ENCODE assay signal across 12 cellular contexts in the genomic region with DNA sequence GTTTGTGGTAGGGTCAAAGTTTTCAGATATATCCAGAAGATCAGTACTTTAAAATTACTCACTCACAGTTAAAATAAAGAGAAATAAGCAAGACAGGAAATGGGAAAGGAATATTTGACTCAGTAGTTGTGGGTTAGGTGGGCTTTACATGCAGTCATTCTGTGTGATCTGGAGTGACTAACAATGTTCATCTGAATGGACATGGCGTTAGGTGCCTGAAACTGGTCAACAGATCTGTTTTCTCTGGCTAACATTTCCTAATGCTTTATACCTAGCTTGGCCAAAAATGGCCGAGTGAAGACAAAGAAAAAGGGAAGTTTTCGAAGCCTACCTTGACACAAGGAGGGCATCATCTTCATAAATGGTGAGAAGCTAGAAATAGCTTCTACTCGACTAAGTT.
"Had no signal": no experiment of that assay in that cellular context is flagged by ENCODE, and none has a peak within 500 bp of the region (broad histone marks: within the 10 kb centered on the region; RNA-seq: fewer than 3 reads in every experiment).

No MANE protein-coding gene starts in this region.

- H3K36me3 Mint-ChIP-seq: neural progenitor cell had no signal

- H3K27me3 Mint-ChIP-seq: activated naive CD8-positive, alpha-beta T cell treated with anti-CD3 and anti-CD28 coated beads, Interleukin-2, amount 10 ng/mL, durations not matched to agents 7 days and 5 days had no signal

- H3K9me3 Mint-ChIP-seq: neural progenitor cell had no signal

- ATAC-seq: Right ventricle myocardium inferior had no signal

- FAIRE-seq: bronchial epithelial cell, endometrium had no signal

- H3K27ac Mint-ChIP-seq: neural progenitor cell had no signal

- H3K4me1 Mint-ChIP-seq: neural progenitor cell had no signal

- DNase-seq: activated CD4-positive, CD25-positive, alpha-beta regulatory T cell; activated naive CD8-positive, alpha-beta T cell treated with anti-CD3 and anti-CD28 coated beads, Interleukin-2, amount 10 ng/mL, durations not matched to agents 7 days and 5 days; hippocampal formation; kidney glomerular epithelial cell; ovary; sigmoid colon; SK-N-SH; stimulated activated CD4-positive, alpha-beta T cell treated with anti-CD3 and anti-CD28 coated beads, Interleukin-4, amount 100 ng/mL, for 24 hours had no signal

- H3K4me3 Mint-ChIP-seq: neural progenitor cell had no signal
